In the genomic region with DNA sequence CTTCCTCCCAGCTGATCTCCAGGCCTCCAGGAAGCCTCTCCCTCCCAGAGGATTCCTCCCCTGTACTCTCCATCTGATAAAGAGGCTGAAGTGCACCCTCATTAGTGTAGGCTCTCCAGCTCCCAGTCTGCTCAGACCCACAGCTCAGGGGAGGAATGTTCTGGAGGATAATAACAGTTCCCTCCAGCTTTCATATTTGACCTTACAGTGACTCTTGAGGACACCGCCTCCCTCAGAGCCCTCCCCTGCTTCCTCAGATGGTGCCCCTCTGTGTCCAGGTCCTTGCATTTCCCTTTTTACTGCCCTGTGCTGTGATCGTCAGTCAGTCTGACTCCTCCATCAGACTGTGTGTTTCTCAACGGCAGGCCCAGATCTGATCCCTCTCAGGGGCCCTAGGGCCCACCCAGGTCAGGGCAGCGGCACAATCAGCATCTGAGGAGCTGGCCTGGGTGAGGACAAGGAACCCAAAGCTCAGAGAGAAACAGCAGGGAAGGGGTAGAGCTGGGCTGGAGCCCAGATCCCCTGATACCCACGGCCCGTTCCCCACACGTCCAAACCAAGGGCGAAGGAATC, we compare ENCODE assay signal across 11 cellular contexts. TPM values are rescaled to one million over a fixed set of nuclear protein-coding genes. Genes with fewer than 3 reads are reported as not detected.
A peak's percentile ranks its signal among the peaks of the same experiment; 100 is the strongest.
DNase-seq lines count a peak whose midpoint lies in the region; ATAC-seq and TF ChIP-seq lines count a peak whose summit lies in the region.
"Had no signal": no experiment of that assay in that cellular context is flagged by ENCODE, and none has a peak within 500 bp of the region (broad histone marks: within the 10 kb centered on the region; RNA-seq: fewer than 3 reads in every experiment).

No MANE protein-coding gene starts in this region.

- ATAC-seq in T-cell (replicated peaks in 1 of 4): no peak
- ATAC-seq in stimulated activated naive B cell treated with anti-CD40 and anti-IgM and Interleukin-4, amounts not matched to agents 10 μg/mL and 1 μg/mL and 100 μg/mL, for 72 hours (replicated peaks): peak in 1 of 2 donors; percentile 4
- ATAC-seq in HG03175 (IDR thresholded peaks at IDR 0.05; ENCODE audit: unreplicated experiment): no peak

- POLR2A ChIA-PET in T-cell (lab: Charles Lee): interaction anchor here in 1 of 2 donors (0.9 kb wide), 1 partner anchor 28 kb away, joined by 3 read pairs; no protein-coding TSS in a partner anchor

- peak; percentile 32 for DNase-seq in activated T-cell treated with anti-CD3 and anti-CD28 coated beads, Interleukin-2, amount 50 U/mL, for 1 hour
- DNase-seq in activated T-cell treated with anti-CD3 and anti-CD28 coated beads for 4 hours (no peak), T-cell (peak in 3 of 34 experiments; percentile 2 to 12 (median 5)), fibroblast of the aortic adventitia (ENCODE audit: low read depth) (peak; percentile 11), NCI-H1092 (lab: John Stamatoyannopoulos, UW) (no peak), NCI-H146 treated with DMSO at 0.1 percent for 48 hours (lab: John Stamatoyannopoulos, UW; ENCODE audit: unreplicated experiment) (no peak)
- DNase-seq in stimulated activated naive B cell treated with anti-CD40 and anti-IgM and Interleukin-4, amounts not matched to agents 10 μg/mL and 1 μg/mL and 100 μg/mL, for 72 hours: no peak
- DNase-seq: effector CD4-positive, alpha-beta T cell had no signal

- no peaks in the 10 kb centered on the region for H3K9me3 Mint-ChIP-seq in T-cell
- H3K9me3 Mint-ChIP-seq in stimulated activated naive B cell treated with anti-CD40 and anti-IgM and Interleukin-4, amounts not matched to agents 10 μg/mL and 1 μg/mL and 100 μg/mL, for 72 hours: no peaks in the 10 kb centered on the region

- no peak overlapping the region for H3K4me3 ChIP-seq in fibroblast of the aortic adventitia (ENCODE audit: low read depth, low read length)

- TF ChIP-seq CTCF in fibroblast of the aortic adventitia (IDR thresholded peaks at IDR 0.05; ENCODE audit: insufficient read depth, low read length): no peak

- H3K27me3 Mint-ChIP-seq in T-cell: no peaks in the 10 kb centered on the region
- no peaks in the 10 kb centered on the region for H3K27me3 Mint-ChIP-seq in stimulated activated naive B cell treated with anti-CD40 and anti-IgM and Interleukin-4, amounts not matched to agents 10 μg/mL and 1 μg/mL and 100 μg/mL, for 72 hours

- H3K27ac Mint-ChIP-seq in T-cell: peak overlapping the region; percentile 95 to 97
- peak overlapping the region; percentile 97 for H3K27ac Mint-ChIP-seq in stimulated activated naive B cell treated with anti-CD40 and anti-IgM and Interleukin-4, amounts not matched to agents 10 μg/mL and 1 μg/mL and 100 μg/mL, for 72 hours

- CTCF ChIA-PET in T-cell (lab: Charles Lee): interaction anchor here in 1 of 2 donors (0.6 to 1.8 kb wide), 2 partner anchors 26 to 70 kb away, joined by 3 to 4 read pairs; no protein-coding TSS in a partner anchor

- peak overlapping the region; percentile 80 to 91 (median 82) for H3K4me3 Mint-ChIP-seq in T-cell
- H3K4me3 Mint-ChIP-seq in stimulated activated naive B cell treated with anti-CD40 and anti-IgM and Interleukin-4, amounts not matched to agents 10 μg/mL and 1 μg/mL and 100 μg/mL, for 72 hours: peak overlapping the region; percentile 89 to 94

- peaks cover 3% of the 10 kb centered on the region for H3K36me3 Mint-ChIP-seq in T-cell
- peaks cover 6 to 19% of the 10 kb centered on the region in 2 donors for H3K36me3 Mint-ChIP-seq in stimulated activated naive B cell treated with anti-CD40 and anti-IgM and Interleukin-4, amounts not matched to agents 10 μg/mL and 1 μg/mL and 100 μg/mL, for 72 hours

- H3K4me1 Mint-ChIP-seq in T-cell: peaks cover 62 to 68% (median 65%) of the 10 kb centered on the region in 3 donors
- peaks cover 46 to 74% of the 10 kb centered on the region in 2 donors for H3K4me1 Mint-ChIP-seq in stimulated activated naive B cell treated with anti-CD40 and anti-IgM and Interleukin-4, amounts not matched to agents 10 μg/mL and 1 μg/mL and 100 μg/mL, for 72 hours

RNA-seq across cellular contexts. Expression of gene SHISAL2A, which starts 1.1 kb away (rescaled TPM):
- total RNA-seq in T-cell (10 to 100 TPM; 38.4 to 80.7 (median 74.7) TPM), fibroblast of the aortic adventitia (ENCODE audit: low replicate concordance) (not detected in 2 replicates)
- total RNA-seq: omental fat pad had no signal

RNA-seq across cellular contexts. Expression of gene GPX7, which starts 29.7 kb away (rescaled TPM):
- total RNA-seq in T-cell (10 to 100 TPM; 13.4 to 28.1 (median 22.9) TPM), fibroblast of the aortic adventitia (ENCODE audit: low replicate concordance) (10.8 and 31.0 TPM in 2 replicates)
- total RNA-seq: MCF 10A had no signal

Comparison
In these comparisons a context has a peak if more than half of its experiments do, and no peak if none do; other contexts are left out.
1. DNase-seq: peak in activated T-cell treated with anti-CD3 and anti-CD28 coated beads, Interleukin-2, amount 50 U/mL, for 1 hour (single experiment) and fibroblast of the aortic adventitia (single experiment); none in activated T-cell treated with anti-CD3 and anti-CD28 coated beads for 4 hours (single experiment), stimulated activated naive B cell treated with anti-CD40 and anti-IgM and Interleukin-4, amounts not matched to agents 10 μg/mL and 1 μg/mL and 100 μg/mL, for 72 hours (single experiment), NCI-H1092 (single experiment) and NCI-H146 treated with DMSO at 0.1 percent for 48 hours (single experiment).
2. RNA of gene SHISAL2A, which starts 1.1 kb away (total RNA-seq): 38.4 to 80.7 TPM in T-cell; not detected in fibroblast of the aortic adventitia; every median in the first group is over 10 times any median in the second.